Comparison of ENCODE assay signal across 30 cellular contexts in genomic region chr3:152421162-152421561, GRCh38.
DNase-seq lines count a peak whose midpoint lies in the region; ATAC-seq and TF ChIP-seq lines count a peak whose summit lies in the region.
"Had no signal": no experiment of that assay in that cellular context is flagged by ENCODE, and none has a peak within 500 bp of the region (broad histone marks: within the 10 kb centered on the region; RNA-seq: fewer than 3 reads in every experiment).

No MANE protein-coding gene starts in this region.

- peaks cover 83% of the 10 kb centered on the region for H3K36me3 Mint-ChIP-seq in activated CD4-positive, alpha-beta memory T cell treated with anti-CD3 and anti-CD28 coated beads for 36 hours
- peaks cover 96% of the 10 kb centered on the region for H3K36me3 Mint-ChIP-seq in activated CD4-positive, alpha-beta memory T cell treated with anti-CD3 and anti-CD28 coated beads, Interleukin-2, amount 10 ng/mL, durations not matched to agents 7 days and 5 days (ENCODE audit: low read depth)
- H3K36me3 Mint-ChIP-seq in IgD-negative memory B cell = peaks cover 18% of the 10 kb centered on the region
- H3K36me3 Mint-ChIP-seq in activated naive CD8-positive, alpha-beta T cell treated with anti-CD3 and anti-CD28 coated beads, Interleukin-2, amount 50 U/mL, for 24 hours (ENCODE audit: low read depth) = peaks cover 87% of the 10 kb centered on the region

- H3K36me3 ChIP-seq in sigmoid colon = peaks cover 22 to 49% (median 26%) of the 10 kb centered on the region in 4 donors
- peaks cover 46% of the 10 kb centered on the region for H3K36me3 ChIP-seq in effector memory CD4-positive, alpha-beta T cell (ENCODE audit: control insufficient read depth, insufficient read depth, low read length)
- H3K36me3 ChIP-seq: breast epithelium had no signal

- H3K4me1 Mint-ChIP-seq in activated CD4-positive, alpha-beta memory T cell treated with anti-CD3 and anti-CD28 coated beads for 36 hours (ENCODE audit: low read depth) = peaks cover 82% of the 10 kb centered on the region
- H3K4me1 Mint-ChIP-seq in activated CD4-positive, alpha-beta memory T cell treated with anti-CD3 and anti-CD28 coated beads, Interleukin-2, amount 10 ng/mL, durations not matched to agents 7 days and 5 days = peaks cover 73% of the 10 kb centered on the region
- H3K4me1 Mint-ChIP-seq in IgD-negative memory B cell = peaks cover 17 to 40% (median 36%) of the 10 kb centered on the region in 3 donors
- peaks cover 69% of the 10 kb centered on the region for H3K4me1 Mint-ChIP-seq in activated naive CD8-positive, alpha-beta T cell treated with anti-CD3 and anti-CD28 coated beads, Interleukin-2, amount 50 U/mL, for 24 hours

- no peak for TF ChIP-seq POLR2A in sigmoid colon (IDR thresholded peaks at IDR 0.05)

- H3K27me3 Mint-ChIP-seq in activated CD4-positive, alpha-beta memory T cell treated with anti-CD3 and anti-CD28 coated beads for 36 hours = no peaks in the 10 kb centered on the region
- no peaks in the 10 kb centered on the region for H3K27me3 Mint-ChIP-seq in activated CD4-positive, alpha-beta memory T cell treated with anti-CD3 and anti-CD28 coated beads, Interleukin-2, amount 10 ng/mL, durations not matched to agents 7 days and 5 days
- no peaks in the 10 kb centered on the region for H3K27me3 Mint-ChIP-seq in IgD-negative memory B cell
- H3K27me3 Mint-ChIP-seq in activated naive CD8-positive, alpha-beta T cell treated with anti-CD3 and anti-CD28 coated beads, Interleukin-2, amount 50 U/mL, for 24 hours = no peaks in the 10 kb centered on the region

- CTCF ChIA-PET in activated CD4-positive, alpha-beta memory T cell treated with anti-CD3 and anti-CD28 coated beads for 36 hours (lab: Charles Lee) = interaction anchor here (1.0 kb wide), 2 partner anchors 9 to 18 kb away, joined by 3 read pairs; no protein-coding TSS in a partner anchor
- CTCF ChIA-PET in activated CD4-positive, alpha-beta memory T cell treated with anti-CD3 and anti-CD28 coated beads, Interleukin-2, amount 10 ng/mL, durations not matched to agents 7 days and 5 days (lab: Charles Lee) = no interaction called here

- H3K27me3 ChIP-seq in sigmoid colon = no peaks in the 10 kb centered on the region
- H3K27me3 ChIP-seq in effector memory CD4-positive, alpha-beta T cell (replicated peaks; ENCODE audit: control insufficient read depth, insufficient read depth, low read length, poor library complexity, severe bottlenecking) = no peaks in the 10 kb centered on the region
- H3K27me3 ChIP-seq: breast epithelium, colonic mucosa, esophagus muscularis mucosa, hepatocyte, thyroid gland had no signal

- no peak for ATAC-seq in activated naive CD8-positive, alpha-beta T cell treated with anti-CD3 and anti-CD28 coated beads, Interleukin-2, amount 50 U/mL, for 24 hours
- ATAC-seq: left cardiac atrium, Right ventricle myocardium inferior, sciatic nerve, SK-N-SH treated with all-trans-retinoic acid at 6 μM for 48 hours had no signal

- H3K9me3 Mint-ChIP-seq in activated CD4-positive, alpha-beta memory T cell treated with anti-CD3 and anti-CD28 coated beads for 36 hours = peaks cover 39% of the 10 kb centered on the region
- peaks cover 21% of the 10 kb centered on the region for H3K9me3 Mint-ChIP-seq in activated CD4-positive, alpha-beta memory T cell treated with anti-CD3 and anti-CD28 coated beads, Interleukin-2, amount 10 ng/mL, durations not matched to agents 7 days and 5 days
- H3K9me3 Mint-ChIP-seq in IgD-negative memory B cell = peaks cover 0 to 2% (median 0%) of the 10 kb centered on the region in 3 donors
- H3K9me3 Mint-ChIP-seq in activated naive CD8-positive, alpha-beta T cell treated with anti-CD3 and anti-CD28 coated beads, Interleukin-2, amount 50 U/mL, for 24 hours = peaks cover 17% of the 10 kb centered on the region

- peaks cover 0 to 31% (median 10%) of the 10 kb centered on the region in 4 donors for H3K4me1 ChIP-seq in sigmoid colon
- H3K4me1 ChIP-seq in effector memory CD4-positive, alpha-beta T cell (ENCODE audit: control insufficient read depth, insufficient read depth, low read length, poor library complexity, severe bottlenecking) = no peaks in the 10 kb centered on the region
- H3K4me1 ChIP-seq: breast epithelium, Caco-2, colonic mucosa, prostate gland, thyroid gland had no signal

- WGBS in sigmoid colon, 2 donors = 97% methylated on average over 6 of the region's 6 CpGs

- no peak for TF ChIP-seq EP300 in sigmoid colon (IDR thresholded peaks at IDR 0.05)

- H3K4me3 ChIP-seq in sigmoid colon = no peak overlapping the region
- no peak overlapping the region for H3K4me3 ChIP-seq in effector memory CD4-positive, alpha-beta T cell (ENCODE audit: insufficient read depth, low read depth, low read length, poor library complexity, severe bottlenecking)
- H3K4me3 ChIP-seq: breast epithelium, colonic mucosa, esophagus muscularis mucosa, hepatocyte, PC-9, prostate gland, thyroid gland had no signal

- TF ChIP-seq CTCF in sigmoid colon (IDR thresholded peaks at IDR 0.05) = no peak

- no peaks in the 10 kb centered on the region for H3K9me3 ChIP-seq in sigmoid colon
- H3K9me3 ChIP-seq in effector memory CD4-positive, alpha-beta T cell (ENCODE audit: control insufficient read depth, low read length) = no peaks in the 10 kb centered on the region
- H3K9me3 ChIP-seq: breast epithelium, Caco-2, colonic mucosa, esophagus muscularis mucosa, prostate gland, thyroid gland had no signal

- POLR2A ChIA-PET in activated CD4-positive, alpha-beta memory T cell treated with anti-CD3 and anti-CD28 coated beads for 36 hours (lab: Charles Lee) = interaction anchor here (0.5 kb wide), 1 partner anchor 269 kb away, joined by 3 read pairs; no protein-coding TSS in a partner anchor
- POLR2A ChIA-PET in activated CD4-positive, alpha-beta memory T cell treated with anti-CD3 and anti-CD28 coated beads, Interleukin-2, amount 10 ng/mL, durations not matched to agents 7 days and 5 days (lab: Charles Lee) = no interaction called here

- H3K4me3 Mint-ChIP-seq in activated CD4-positive, alpha-beta memory T cell treated with anti-CD3 and anti-CD28 coated beads for 36 hours = no peak overlapping the region
- no peak overlapping the region for H3K4me3 Mint-ChIP-seq in activated CD4-positive, alpha-beta memory T cell treated with anti-CD3 and anti-CD28 coated beads, Interleukin-2, amount 10 ng/mL, durations not matched to agents 7 days and 5 days
- no peak overlapping the region for H3K4me3 Mint-ChIP-seq in IgD-negative memory B cell
- no peak overlapping the region for H3K4me3 Mint-ChIP-seq in activated naive CD8-positive, alpha-beta T cell treated with anti-CD3 and anti-CD28 coated beads, Interleukin-2, amount 50 U/mL, for 24 hours

- peak overlapping the region; percentile 80 for H3K27ac Mint-ChIP-seq in activated CD4-positive, alpha-beta memory T cell treated with anti-CD3 and anti-CD28 coated beads for 36 hours
- no peak overlapping the region for H3K27ac Mint-ChIP-seq in activated CD4-positive, alpha-beta memory T cell treated with anti-CD3 and anti-CD28 coated beads, Interleukin-2, amount 10 ng/mL, durations not matched to agents 7 days and 5 days
- H3K27ac Mint-ChIP-seq in IgD-negative memory B cell = peak overlapping the region in 2 of 3 donors; percentile 30 to 68
- peak overlapping the region; percentile 44 for H3K27ac Mint-ChIP-seq in activated naive CD8-positive, alpha-beta T cell treated with anti-CD3 and anti-CD28 coated beads, Interleukin-2, amount 50 U/mL, for 24 hours

- no peak for DNase-seq in activated CD4-positive, alpha-beta memory T cell treated with anti-CD3 and anti-CD28 coated beads for 36 hours
- DNase-seq in activated CD4-positive, alpha-beta memory T cell treated with anti-CD3 and anti-CD28 coated beads, Interleukin-2, amount 10 ng/mL, durations not matched to agents 7 days and 5 days = no peak
- no peak for DNase-seq in activated naive CD8-positive, alpha-beta T cell treated with anti-CD3 and anti-CD28 coated beads, Interleukin-2, amount 50 U/mL, for 24 hours
- DNase-seq in sigmoid colon (no peak), dedifferentiated amniotic fluid mesenchymal stem cell (ENCODE audit: extremely low spot score) (no peak), cerebellum (ENCODE audit: low spot score) (no peak)
- DNase-seq in effector memory CD4-positive, alpha-beta T cell = no peak
- DNase-seq: activated CD4-positive, alpha-beta T cell treated with anti-CD3 and anti-CD28 coated beads for 48 hours; activated CD8-positive, alpha-beta memory T cell treated with anti-CD3 and anti-CD28 coated beads, Interleukin-2, amount 50 U/mL, for 4 hours; activated effector memory CD4-positive, alpha-beta T cell treated with anti-CD3 and anti-CD28 coated beads, Interleukin-2, amount 50 U/mL, for 16 hours; Caco-2; colonic mucosa; DMS79; GDM1; left cardiac atrium; NCI-H1694 treated with DMSO at 0.1 percent for 48 hours; NCI-H2171 treated with DMSO at 0.1 percent for 48 hours; NCI-H524; PC-9; stimulated activated CD4-positive, alpha-beta T cell treated with anti-CD3 and anti-CD28 coated beads, Interleukin-15, amount 100 ng/mL, for 24 hours; stimulated activated naive CD4-positive, alpha-beta T cell treated with Interleukin-2 at 50 U/mL for 16 hours; thyroid gland had no signal

- intact Hi-C loops in activated CD4-positive, alpha-beta memory T cell treated with anti-CD3 and anti-CD28 coated beads for 36 hours (cut with micrococcal nuclease) = no loop called here
- intact Hi-C loops in sigmoid colon (cut with DNase I) = no loop called here

- H3K27ac ChIP-seq in sigmoid colon = peak overlapping the region; percentile 6 to 48 (median 6)
- no peak overlapping the region for H3K27ac ChIP-seq in effector memory CD4-positive, alpha-beta T cell (ENCODE audit: insufficient read depth, low read length, poor library complexity, severe bottlenecking)
- H3K27ac ChIP-seq: breast epithelium, colonic mucosa, hepatocyte, PC-9, prostate gland, thyroid gland had no signal
